Comparison of ENCODE assay signal across 8 cellular contexts in genomic region chr3:12175844-12176453, GRCh38. TPM values are rescaled to one million over a fixed set of nuclear protein-coding genes. Genes with fewer than 3 reads are reported as not detected.
A peak's percentile ranks its signal among the peaks of the same experiment; 100 is the strongest.
DNase-seq lines count a peak whose midpoint lies in the region; ATAC-seq, FAIRE-seq and TF ChIP-seq lines count a peak whose summit lies in the region.

No MANE protein-coding gene starts in this region.

- H3K27ac Mint-ChIP-seq in activated naive CD4-positive, alpha-beta T cell treated with anti-CD3 and anti-CD28 coated beads for 36 hours: no peak overlapping the region

- FAIRE-seq in RCC 7860 (lab: Jason Lieb, UNC): no peak

- H3K9me3 Mint-ChIP-seq in activated naive CD4-positive, alpha-beta T cell treated with anti-CD3 and anti-CD28 coated beads for 36 hours: peaks cover 17% of the 10 kb centered on the region

- H3K4me1 ChIP-seq in upper lobe of left lung: peaks cover 8 to 25% (median 20%) of the 10 kb centered on the region in 4 donors

- peaks cover 0 to 9% (median 7%) of the 10 kb centered on the region in 4 donors for H3K9me3 ChIP-seq in upper lobe of left lung

- peak; percentile 67 for ATAC-seq in HG02870 (IDR thresholded peaks at IDR 0.05; ENCODE audit: unreplicated experiment)
- peak; percentile 84 to 87 for ATAC-seq in upper lobe of left lung (ENCODE audit: low FRiP score in 2 of 2)

- H3K27ac ChIP-seq in dorsolateral prefrontal cortex (peak overlapping the region in 3 of 59 donors; percentile 1 to 34 (median 21)), upper lobe of left lung (no peak overlapping the region)

- peak; percentile 55 to 92 (median 82) for TF ChIP-seq CTCF in dorsolateral prefrontal cortex (IDR thresholded peaks at IDR 0.05 in 54 of 56, conservative IDR thresholded peaks at IDR 0.05 in 2 of 56; ENCODE audit: low read depth in 1 of 56, partially characterized antibody in 56 of 56)
- TF ChIP-seq CTCF in upper lobe of left lung (IDR thresholded peaks at IDR 0.05): peak; percentile 77 to 87 (median 80)

- H3K36me3 ChIP-seq in upper lobe of left lung: no peaks in the 10 kb centered on the region

- H3K4me3 Mint-ChIP-seq in activated naive CD4-positive, alpha-beta T cell treated with anti-CD3 and anti-CD28 coated beads for 36 hours: no peak overlapping the region

- DNase-seq in activated naive CD4-positive, alpha-beta T cell treated with anti-CD3 and anti-CD28 coated beads for 36 hours: peak; percentile 62
- DNase-seq in activated naive CD4-positive, alpha-beta T cell (lab: John Stamatoyannopoulos, UW): no peak
- DNase-seq in RCC 7860 (ENCODE audit: low spot score) (peak; percentile 25), dorsolateral prefrontal cortex (peak in 8 of 10 donors; percentile 45 to 73 (median 66)), lung microvascular endothelial cell (ENCODE audit: low read depth in 2 of 2) (peak; percentile 66 to 80), upper lobe of left lung (peak in 1 of 2 donors; percentile 69), activated gamma-delta T cell treated with Interleukin-2 at 50 U/mL for 16 hours (no peak)

- peaks cover 3% of the 10 kb centered on the region for H3K36me3 Mint-ChIP-seq in activated naive CD4-positive, alpha-beta T cell treated with anti-CD3 and anti-CD28 coated beads for 36 hours (ENCODE audit: low read depth)

- no peak for TF ChIP-seq EP300 in upper lobe of left lung (IDR thresholded peaks at IDR 0.05)

- H3K27me3 ChIP-seq in dorsolateral prefrontal cortex (no peaks in the 10 kb centered on the region), upper lobe of left lung (no peaks in the 10 kb centered on the region)

- peaks cover 14% of the 10 kb centered on the region for H3K4me1 Mint-ChIP-seq in activated naive CD4-positive, alpha-beta T cell treated with anti-CD3 and anti-CD28 coated beads for 36 hours (ENCODE audit: low read depth)

- TF ChIP-seq POLR2A in upper lobe of left lung (IDR thresholded peaks at IDR 0.05): no peak

- peaks cover 1% of the 10 kb centered on the region for H3K27me3 Mint-ChIP-seq in activated naive CD4-positive, alpha-beta T cell treated with anti-CD3 and anti-CD28 coated beads for 36 hours (ENCODE audit: low read depth)

- CTCF ChIA-PET in activated naive CD4-positive, alpha-beta T cell treated with anti-CD3 and anti-CD28 coated beads for 36 hours (lab: Charles Lee): interaction anchor here (0.7 to 5.6 kb wide), 14 partner anchors 8 to 320 kb away, joined by 3 to 59 read pairs (median 4); no protein-coding TSS in a partner anchor

- no peak overlapping the region for H3K4me3 ChIP-seq in dorsolateral prefrontal cortex
- H3K4me3 ChIP-seq in upper lobe of left lung: no peak overlapping the region

- 57 to 70% methylated on average over 3 of the region's 3 CpGs for WGBS in upper lobe of left lung, 2 donors

- intact Hi-C loops in activated naive CD4-positive, alpha-beta T cell treated with anti-CD3 and anti-CD28 coated beads for 36 hours (cut with micrococcal nuclease): loop anchor here (1.0 to 5.0 kb wide), 2 partner anchors 41 to 306 kb away; partner anchors contain the start of gene TSEN2
- intact Hi-C loops in dorsolateral prefrontal cortex (cut with DNase I): loop anchor here (2.0 to 5.0 kb wide), 3 partner anchors 37 to 229 kb away; no protein-coding TSS in a partner anchor

RNA-seq across cellular contexts. Expression of gene TIMP4, which starts 17.2 kb away (rescaled TPM):
- total RNA-seq in activated naive CD4-positive, alpha-beta T cell treated with anti-CD3 and anti-CD28 coated beads for 36 hours: under 1 TPM in 1 of 2 experiments, not detected in 1; 0.12 TPM
- total RNA-seq in dorsolateral prefrontal cortex: 10 to 100 TPM in 2 of 120 experiments, 1 to 10 TPM in 116, under 1 TPM in 2; 0.64 to 11.3 (median 3.6) TPM
- total RNA-seq in lung microvascular endothelial cell: 0.40 and 0.65 TPM in 2 replicates
- total RNA-seq in upper lobe of left lung: 10 to 100 TPM in 1 of 6 donors, 1 to 10 TPM in 5; 1.6 to 10.5 (median 5.2) TPM

Comparison
In these comparisons a context has a peak if more than half of its experiments do, and no peak if none do; other contexts are left out.
1. DNase-seq: peak in activated naive CD4-positive, alpha-beta T cell treated with anti-CD3 and anti-CD28 coated beads for 36 hours (single experiment), RCC 7860 (single experiment), dorsolateral prefrontal cortex (8 of 10) and lung microvascular endothelial cell (2 of 2); none in activated naive CD4-positive, alpha-beta T cell (0 of 4) and activated gamma-delta T cell treated with Interleukin-2 at 50 U/mL for 16 hours (single experiment).